24 cellular contexts compared by ENCODE assay signal in the genomic region with DNA sequence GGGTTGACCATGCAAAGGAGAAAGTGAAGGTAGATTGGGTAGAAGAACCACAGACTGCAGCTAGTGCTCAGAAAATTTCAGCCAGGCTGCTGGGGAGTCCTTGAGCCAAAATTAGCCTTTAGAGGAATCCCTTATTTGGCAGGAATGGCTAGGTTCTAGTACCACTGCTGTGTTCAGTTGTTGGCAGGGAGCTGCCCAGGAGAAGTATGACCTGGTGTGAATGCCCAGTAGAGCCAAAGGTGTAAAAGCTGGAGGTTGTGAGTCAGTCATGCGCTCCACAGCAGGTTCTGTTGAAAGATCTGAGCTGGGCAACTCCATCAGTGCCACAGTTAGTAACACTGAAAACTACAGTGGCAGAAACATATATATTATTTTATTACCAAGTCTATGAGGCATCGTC. TPM values are rescaled to one million over a fixed set of nuclear protein-coding genes. Genes with fewer than 3 reads are reported as not detected.
DNase-seq lines count a peak whose midpoint lies in the region; ATAC-seq and TF ChIP-seq lines count a peak whose summit lies in the region.
"Had no signal": no experiment of that assay in that cellular context is flagged by ENCODE, and none has a peak within 500 bp of the region (broad histone marks: within the 10 kb centered on the region; RNA-seq: fewer than 3 reads in every experiment).

No MANE protein-coding gene starts in this region.

- no peaks in the 10 kb centered on the region for H3K79me2 ChIP-seq in trophoblast cell (ENCODE audit: control insufficient read depth, insufficient read depth, low read length, poor library complexity)

- WGBS in trophoblast cell (ENCODE audit: extremely low coverage, insufficient coverage, insufficient read length), result no CpG with 5 or more reads among the region's 2 CpGs

- H3K36me3 ChIP-seq in left ventricle myocardium inferior, result no peaks in the 10 kb centered on the region
- H3K36me3 ChIP-seq in trophoblast cell (ENCODE audit: control insufficient read depth in 1 of 2, insufficient read depth in 2 of 2, low read length in 2 of 2), result peaks cover 2 to 3% of the 10 kb centered on the region in 2 experiments

- H3K18ac ChIP-seq in trophoblast cell (ENCODE audit: low read length), result no peak overlapping the region

- TF ChIP-seq CTCF in left ventricle myocardium inferior (IDR thresholded peaks at IDR 0.05; ENCODE audit: borderline replicate concordance), result no peak

- H2AFZ ChIP-seq in trophoblast cell (ENCODE audit: insufficient read depth, low read length, poor library complexity), result no peak overlapping the region
- H2AFZ ChIP-seq: GM23248 had no signal

- DNase-seq in Right ventricle myocardium superior, result peak; percentile 55
- DNase-seq in cardiac septum (ENCODE audit: low spot score), result no peak
- DNase-seq in left ventricle myocardium inferior, result peak; percentile 40
- DNase-seq in trophoblast cell, result no peak
- no peak for DNase-seq in T1000 (lab: John Stamatoyannopoulos, UW)
- no peak for DNase-seq in NK-92 treated with Interleukin-12 subunit alpha and Interleukin-12 subunit beta, amount 100 ng/mL, for 24 hours (lab: John Stamatoyannopoulos, UW)
- DNase-seq: CD4-positive, CD25-positive, alpha-beta regulatory T cell; DMS53; GM23248; H7; Kasumi-1; NCI-H1105 treated with DMSO at 0.1 percent for 48 hours; NCI-H2029; NCI-H446 treated with DMSO at 0.1 percent for 48 hours; NCI-H526; RPMI8226; SHP77 treated with DMSO at 0.1 percent for 48 hours had no signal

- H3K4me1 ChIP-seq in left ventricle myocardium inferior (peaks cover 15% of the 10 kb centered on the region), trophoblast cell (ENCODE audit: control insufficient read depth in 1 of 2, insufficient read depth in 2 of 2, low read length in 2 of 2) (no peaks in the 10 kb centered on the region)

- H2BK5ac ChIP-seq in trophoblast cell (ENCODE audit: low read depth, low read length, poor library complexity), result no peak overlapping the region

- no peak overlapping the region for H3K4ac ChIP-seq in trophoblast cell (ENCODE audit: low read depth, low read length)

- H3K27ac ChIP-seq in left ventricle myocardium inferior (replicated peaks) (peak overlapping the region; percentile 40), trophoblast cell (ENCODE audit: low read depth, low read length) (no peak overlapping the region)
- H3K27ac ChIP-seq: BLaER1, GM23248 had no signal

- H3K23ac ChIP-seq in trophoblast cell (ENCODE audit: low read length), result peak overlapping the region; percentile 69

- H3K4me3 ChIP-seq in left ventricle myocardium inferior, result no peak overlapping the region
- H3K4me3 ChIP-seq in trophoblast cell (ENCODE audit: low read depth, low read length), result no peak overlapping the region
- H3K4me3 ChIP-seq: BLaER1, GM23248, K562 had no signal

- no peak overlapping the region for H2AK5ac ChIP-seq in trophoblast cell (ENCODE audit: low read length)

- H3K27me3 ChIP-seq in left ventricle myocardium inferior (ENCODE audit: low read depth) (no peaks in the 10 kb centered on the region), trophoblast cell (ENCODE audit: insufficient read depth, low read length) (no peaks in the 10 kb centered on the region)
- H3K27me3 ChIP-seq: BLaER1 had no signal

- intact Hi-C loops in Right ventricle myocardium superior (cut with DNase I), result no loop called here
- intact Hi-C loops in cardiac septum (cut with DNase I), result no loop called here
- intact Hi-C loops in left ventricle myocardium inferior (cut with micrococcal nuclease), result no loop called here

- H3K9ac ChIP-seq in trophoblast cell (ENCODE audit: low read length), result no peak overlapping the region
- H3K9ac ChIP-seq: BLaER1, GM23248 had no signal

- H3K4me2 ChIP-seq in trophoblast cell (ENCODE audit: low read length), result no peak overlapping the region
- H3K4me2 ChIP-seq: BLaER1 had no signal

- no peak overlapping the region for H3K14ac ChIP-seq in trophoblast cell (ENCODE audit: low read length)

- no peak overlapping the region for H2BK120ac ChIP-seq in trophoblast cell (ENCODE audit: insufficient read depth, low read length, poor library complexity)

- peak; percentile 98 for ATAC-seq in Right ventricle myocardium superior (ENCODE audit: poor library complexity)
- no peak for ATAC-seq in HG03135 (IDR thresholded peaks at IDR 0.05; ENCODE audit: unreplicated experiment)
- no peak for ATAC-seq in HG03354 (IDR thresholded peaks at IDR 0.05; ENCODE audit: poor library complexity, severe bottlenecking, unreplicated experiment)
- ATAC-seq: K562 had no signal

- H3K79me1 ChIP-seq in trophoblast cell (ENCODE audit: low read length), result no peaks in the 10 kb centered on the region

- no peak overlapping the region for H4K8ac ChIP-seq in trophoblast cell (ENCODE audit: low read depth, low read length)

- H4K91ac ChIP-seq in trophoblast cell (ENCODE audit: low read depth, low read length), result no peak overlapping the region

- no peak overlapping the region for H4K12ac ChIP-seq in trophoblast cell (ENCODE audit: low read depth, low read length)

- H2BK12ac ChIP-seq in trophoblast cell (ENCODE audit: low read length), result no peak overlapping the region

- H3K9me3 ChIP-seq in left ventricle myocardium inferior (replicated peaks) (no peaks in the 10 kb centered on the region), trophoblast cell (ENCODE audit: insufficient read depth, low read depth, low read length) (no peaks in the 10 kb centered on the region)
- H3K9me3 ChIP-seq: BLaER1 had no signal

RNA-seq across cellular contexts. Expression of a gene that starts 36.4 kb away (rescaled TPM):
- not detected for total RNA-seq in Right ventricle myocardium superior
- total RNA-seq in cardiac septum, result 0.05 TPM
- total RNA-seq in left ventricle myocardium inferior, result not detected
- polyA plus RNA-seq in trophoblast cell (2013), result 0.21 and 0.28 TPM in 2 replicates
- total RNA-seq: Daoy, M059J had no signal
- polyA plus RNA-seq: AG04450; CD4-positive, CD25-positive, alpha-beta regulatory T cell; GM23248 had no signal

Comparison
In these comparisons a context has a peak if more than half of its experiments do, and no peak if none do; other contexts are left out.
1. DNase-seq: peak in Right ventricle myocardium superior (single experiment) and left ventricle myocardium inferior (single experiment); none in cardiac septum (single experiment), trophoblast cell (0 of 2), T1000 (single experiment) and NK-92 treated with Interleukin-12 subunit alpha and Interleukin-12 subunit beta, amount 100 ng/mL, for 24 hours (single experiment).